ENCODE assay signal across 9 cellular contexts in genomic region chr1:236284291-236284711, GRCh38. TPM values are rescaled to one million over a fixed set of nuclear protein-coding genes. Genes with fewer than 3 reads are reported as not detected.
DNase-seq lines count a peak whose midpoint lies in the region; ATAC-seq and TF ChIP-seq lines count a peak whose summit lies in the region.
"Had no signal": no experiment of that assay in that cellular context is flagged by ENCODE, and none has a peak within 500 bp of the region (broad histone marks: within the 10 kb centered on the region; RNA-seq: fewer than 3 reads in every experiment).

No MANE protein-coding gene starts in this region.

- H3K4me1 Mint-ChIP-seq in IgD-negative memory B cell: peaks cover 22 to 37% (median 36%) of the 10 kb centered on the region in 3 donors
- H3K4me1 Mint-ChIP-seq in brain: peaks cover 44% of the 10 kb centered on the region

- H3K27me3 Mint-ChIP-seq in IgD-negative memory B cell: no peaks in the 10 kb centered on the region
- H3K27me3 Mint-ChIP-seq in brain: peaks cover 56% of the 10 kb centered on the region

- no peaks in the 10 kb centered on the region for H3K9me3 Mint-ChIP-seq in IgD-negative memory B cell
- H3K9me3 Mint-ChIP-seq in brain: peaks cover 0 to 4% (median 0%) of the 10 kb centered on the region in 5 experiments
- H3K9me3 Mint-ChIP-seq: dendritic cell treated with granulocyte-macrophage colony-stimulating factor and Interleukin-4, amounts not matched to agents 40 ng/mL and 50 ng/mL, for 4 days had no signal

- no peak overlapping the region for H3K4me3 ChIP-seq in upper lobe of right lung

- intact Hi-C loops in upper lobe of right lung (cut with DNase I): no loop called here

- H3K4me3 Mint-ChIP-seq in IgD-negative memory B cell (peak overlapping the region; percentile 6 to 72 (median 44)), brain (peak overlapping the region in 3 of 5 experiments; percentile 59 to 75 (median 68))
- H3K4me3 Mint-ChIP-seq: dendritic cell treated with granulocyte-macrophage colony-stimulating factor and Interleukin-4, amounts not matched to agents 40 ng/mL and 50 ng/mL, for 4 days had no signal

- no peak for TF ChIP-seq CTCF in brain (conservative IDR thresholded peaks at IDR 0.05)
- TF ChIP-seq CTCF in upper lobe of right lung (IDR thresholded peaks at IDR 0.05): no peak

- H3K9me3 ChIP-seq in upper lobe of right lung: no peaks in the 10 kb centered on the region

- H3K27ac Mint-ChIP-seq in IgD-negative memory B cell (peak overlapping the region in 1 of 3 donors; percentile 32), brain (no peak overlapping the region)
- H3K27ac Mint-ChIP-seq: dendritic cell treated with granulocyte-macrophage colony-stimulating factor and Interleukin-4, amounts not matched to agents 40 ng/mL and 50 ng/mL, for 4 days had no signal

- ATAC-seq in GM18508 (IDR thresholded peaks at IDR 0.05; ENCODE audit: insufficient read depth, unreplicated experiment) (peak; percentile 60), GM21619 (IDR thresholded peaks at IDR 0.05; ENCODE audit: unreplicated experiment) (peak; percentile 46), upper lobe of right lung (no peak)

- DNase-seq in NCI-H526 treated with DMSO at 0.1 percent for 48 hours (lab: John Stamatoyannopoulos, UW) (no peak), SHP77 treated with DMSO at 0.1 percent for 48 hours (lab: John Stamatoyannopoulos, UW) (no peak), upper lobe of right lung (no peak), NCI-H1092 treated with DMSO at 0.1 percent for 48 hours (lab: John Stamatoyannopoulos, UW) (no peak)

- H3K27me3 ChIP-seq in upper lobe of right lung: no peaks in the 10 kb centered on the region

- H3K27ac ChIP-seq in upper lobe of right lung: no peak overlapping the region

- no peaks in the 10 kb centered on the region for H3K36me3 ChIP-seq in upper lobe of right lung

- H3K36me3 Mint-ChIP-seq in IgD-negative memory B cell (no peaks in the 10 kb centered on the region), brain (no peaks in the 10 kb centered on the region)

- no peaks in the 10 kb centered on the region for H3K4me1 ChIP-seq in upper lobe of right lung

RNA-seq across cellular contexts. Expression of gene ERO1B, which starts 2.5 kb away (rescaled TPM):
- polyA plus RNA-seq in IgD-negative memory B cell: 2.8 TPM
- 5.4 TPM for polyA plus RNA-seq in brain (ENCODE audit: insufficient read depth, low read depth, low replicate concordance)
- 7.8 TPM for total RNA-seq in upper lobe of right lung
